10 cellular contexts compared by ENCODE assay signal in the genomic region with DNA sequence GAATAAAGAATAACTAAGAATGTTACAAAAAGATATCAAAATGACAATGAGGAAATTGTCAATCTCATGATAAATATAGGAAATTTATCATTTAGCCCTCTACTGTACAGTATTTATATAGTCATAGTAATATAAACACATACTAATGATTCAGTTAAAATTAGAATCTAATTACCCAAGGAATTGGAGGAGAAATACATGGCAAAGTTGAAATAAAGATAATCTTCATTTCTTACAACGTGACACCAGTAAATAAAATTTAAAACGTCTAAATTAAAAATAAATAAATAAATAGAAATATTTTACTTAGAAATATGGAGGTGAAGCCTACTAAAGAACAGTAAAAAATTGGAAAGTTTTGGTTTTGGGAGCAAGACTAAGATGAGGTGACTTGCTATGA.
"Had no signal": no experiment of that assay in that cellular context is flagged by ENCODE, and none has a peak within 500 bp of the region (broad histone marks: within the 10 kb centered on the region; RNA-seq: fewer than 3 reads in every experiment).

No MANE protein-coding gene starts in this region.

- H3K4me1 ChIP-seq: HAP-1 had no signal

- H2AFZ ChIP-seq: GM23248 had no signal

- DNase-seq: GM23248, GOT3, H7, H9, HCEC 1CT, HFFc6 had no signal

- H3K27ac ChIP-seq: GM23248 had no signal

- ATAC-seq: HCT116 had no signal

- H3K4me3 ChIP-seq: GM23248, HAP-1 had no signal

- H3K27ac Mint-ChIP-seq: H9, HFFc6 had no signal

- FAIRE-seq: H1, H54 had no signal

- H3K36me3 ChIP-seq: HAP-1 had no signal

- H3K4me1 Mint-ChIP-seq: H9 had no signal

- H3K4me3 Mint-ChIP-seq: H9, HFFc6 had no signal
